In the genomic region with DNA sequence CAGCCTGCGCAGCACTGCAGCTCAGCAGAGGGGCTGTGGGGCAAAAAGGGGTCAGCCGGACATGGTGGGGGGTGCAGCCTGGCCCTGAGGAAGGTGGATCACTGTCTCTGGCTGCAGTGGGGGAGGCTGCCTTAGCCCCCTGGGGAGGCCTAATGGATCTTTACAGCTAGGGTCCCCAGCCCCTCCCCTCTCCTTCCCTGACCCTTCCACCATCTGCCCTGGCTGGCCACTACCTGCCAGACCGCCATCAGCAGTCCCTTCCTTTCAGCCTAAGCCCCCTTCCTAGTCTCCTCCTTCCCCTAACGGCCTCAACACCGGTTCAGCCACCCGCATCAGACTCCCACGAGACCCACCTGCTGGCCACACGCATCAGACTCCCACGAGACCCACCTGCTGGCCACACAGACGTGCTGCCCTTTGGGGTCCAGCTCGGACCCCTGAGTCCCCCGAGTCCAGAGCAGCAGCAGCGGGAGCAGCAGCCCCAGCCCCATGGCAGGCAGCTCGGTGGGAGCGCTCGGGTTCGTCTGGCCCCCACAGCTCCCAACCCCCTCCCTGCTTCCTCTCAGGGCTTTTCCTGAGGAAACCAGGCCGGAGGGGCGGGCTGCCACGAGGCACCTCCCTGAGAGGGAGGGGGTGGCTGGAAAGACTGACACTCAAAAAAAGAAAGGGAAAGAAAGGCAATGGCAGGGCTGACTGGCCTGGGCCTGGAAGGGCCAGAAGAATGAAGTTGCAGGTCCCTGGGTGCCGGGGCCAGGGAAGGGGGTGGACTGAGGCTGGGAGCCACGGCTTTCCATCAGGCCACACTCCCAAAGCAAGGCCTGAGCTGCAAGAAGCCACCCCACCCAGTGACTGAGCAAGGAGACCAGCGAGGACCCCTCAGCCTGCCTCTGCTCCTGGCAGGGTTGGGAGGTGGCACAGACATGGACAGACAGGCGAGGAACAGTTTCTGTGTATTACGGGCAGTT, we compare ENCODE assay signal across 8 cellular contexts. TPM values are rescaled to one million over a fixed set of nuclear protein-coding genes. Genes with fewer than 3 reads are reported as not detected.
DNase-seq lines count a peak whose midpoint lies in the region; ATAC-seq, FAIRE-seq and TF ChIP-seq lines count a peak whose summit lies in the region.

SCARF1 (minus strand) TSS at position 526 of the 965 bp plus-strand sequence; CDS start at position 491, 35 bp downstream.

- peak within 1 kb of the TSS; percentile 90; the same call in 1 of the 2 replicates for H2AK5ac ChIP-seq in H1 (ENCODE audit: low read depth, low read length)

- peak within 1 kb of the TSS; percentile 62 for H4K8ac ChIP-seq in H1 (ENCODE audit: extremely low read depth, insufficient read depth, low read length)

- H3K27me3 Mint-ChIP-seq in MCF 10A (ENCODE audit: insufficient read depth, unreplicated experiment): no peaks in the 10 kb centered on the region
- H3K27me3 Mint-ChIP-seq in naive B cell: no peaks in the 10 kb centered on the region

- peaks cover 6% of the 10 kb centered on the region for H3K36me3 Mint-ChIP-seq in MCF 10A (ENCODE audit: insufficient read depth, unreplicated experiment)
- no peaks in the 10 kb centered on the region for H3K36me3 Mint-ChIP-seq in naive B cell

- no peak within 1 kb of the TSS for H3K27ac Mint-ChIP-seq in MCF 10A (ENCODE audit: low read depth, unreplicated experiment)
- H3K27ac Mint-ChIP-seq in naive B cell: peak within 1 kb of the TSS; percentile 44 to 98 (median 94)

- H3K27ac ChIP-seq in breast epithelium (peak within 1 kb of the TSS in 1 of 2 donors; percentile 67), H1 (ENCODE audit: low read depth, low read length) (no peak within 1 kb of the TSS), MM.1S (ENCODE audit: low read length) (no peak within 1 kb of the TSS)

- TF ChIP-seq POLR2A in breast epithelium (IDR thresholded peaks at IDR 0.05) (no peak), H1 (IDR thresholded peaks at IDR 0.05; ENCODE audit: control extremely low read depth in 1 of 2, low read depth in 2 of 2, low read length in 2 of 2) (no peak)

- no peaks in the 10 kb centered on the region for H3K79me1 ChIP-seq in H1 (ENCODE audit: low read depth, low read length)

- ATAC-seq in naive B cell (ENCODE audit: low read depth in 2 of 2) (no peak), esophagus mucosa (no peak), HG02571 (IDR thresholded peaks at IDR 0.05; ENCODE audit: unreplicated experiment) (no peak), HG03039 (IDR thresholded peaks at IDR 0.05; ENCODE audit: unreplicated experiment) (no peak)

- H3K36me3 ChIP-seq in breast epithelium (no peaks in the 10 kb centered on the region), H1 (ENCODE audit: control insufficient read depth in 2 of 4, insufficient read depth in 4 of 4, low read length in 3 of 4) (peaks cover 0 to 2% (median 0%) of the 10 kb centered on the region in 4 experiments; a peak in 2 of 8 replicates), MM.1S (replicated peaks; ENCODE audit: insufficient read depth, low read length) (no peaks in the 10 kb centered on the region)

- no peak for DNase-seq in breast epithelium (ENCODE audit: low spot score in 2 of 2)
- no peak for DNase-seq in MCF 10A (ENCODE audit: unreplicated experiment)
- DNase-seq in H1 (ENCODE audit: low read depth in 1 of 2, low spot score in 2 of 2): no peak
- no peak for DNase-seq in naive B cell
- no peak for DNase-seq in MM.1S

- FAIRE-seq in H1 (lab: Jason Lieb, UNC): no peak

- H3K9me3 ChIP-seq in breast epithelium: no peaks in the 10 kb centered on the region
- H3K9me3 ChIP-seq in H1 (ENCODE audit: insufficient read depth in 2 of 2, low read depth in 1 of 2, low read length in 1 of 2): no peaks in the 10 kb centered on the region
- no peaks in the 10 kb centered on the region for H3K9me3 ChIP-seq in MM.1S (replicated peaks; ENCODE audit: insufficient read depth, low read length)

- H2AFZ ChIP-seq in H1 (ENCODE audit: low read length) (no peak within 1 kb of the TSS), MM.1S (ENCODE audit: low read length) (no peak within 1 kb of the TSS)

- peak within 1 kb of the TSS; percentile 60; the same call in 1 of the 2 replicates for H2BK5ac ChIP-seq in H1 (ENCODE audit: low read depth, low read length)

- H3K4ac ChIP-seq in H1 (replicated peaks; ENCODE audit: insufficient read length, low read depth, low read length): no peak within 1 kb of the TSS

- H2BK15ac ChIP-seq in H1 (ENCODE audit: low read length): peak within 1 kb of the TSS; percentile 81; the same call in 1 of the 2 replicates

- peak within 1 kb of the TSS; percentile 19 for H3K18ac ChIP-seq in H1 (ENCODE audit: extremely low read depth, low read length)

- intact Hi-C loops in breast epithelium (cut with DNase I; ENCODE audit: low total_unique reads): loop anchor here (10.0 kb wide), 1 partner anchor 381 kb away; no protein-coding TSS in a partner anchor
- intact Hi-C loops in MCF 10A (cut with micrococcal nuclease): no loop called here

- POLR2A ChIA-PET in MCF 10A (lab: Yijun Ruan, JAX) (interaction anchor here (0.6 to 1.0 kb wide), 2 partner anchors 16 to 71 kb away, joined by 3 to 4 read pairs; no protein-coding TSS in a partner anchor), H1 (lab: Charles Lee; ENCODE audit: partially characterized antibody) (interaction anchor here (0.7 to 1.9 kb wide), 7 partner anchors 9 to 78 kb away, joined by 3 to 8 read pairs (median 4); partner anchors contain the start of gene SLC43A2)

- 86% methylated on average over 17 of the region's 25 CpGs; no CpG with 5 or more reads in 1 of the 2 experiments for WGBS in H1 (ENCODE audit: extremely low coverage in 1 of 2, insufficient coverage in 1 of 2, insufficient read length in 1 of 2, insufficient replicate concordance in 2 of 2, low coverage in 1 of 2, low lambda C conversion rate in 2 of 2, missing lambda C conversion rate in 1 of 2), 2 experiments

- H3K14ac ChIP-seq in H1 (ENCODE audit: insufficient read length): no peak within 1 kb of the TSS

- H3K4me3 Mint-ChIP-seq in MCF 10A (ENCODE audit: unreplicated experiment) (no peak within 1 kb of the TSS), naive B cell (peak within 1 kb of the TSS; percentile 76 to 93 (median 88))

- H3K4me1 Mint-ChIP-seq in MCF 10A (ENCODE audit: insufficient read depth, unreplicated experiment) (peaks cover 8% of the 10 kb centered on the region), naive B cell (peaks cover 32 to 46% (median 33%) of the 10 kb centered on the region in 3 donors)

- TF ChIP-seq RAD21 in H1 (IDR thresholded peaks at IDR 0.05 in 1 of 2, conservative IDR thresholded peaks at IDR 0.05 in 1 of 2; ENCODE audit: low read depth in 2 of 2, low read length in 2 of 2): no peak

- H3K27me3 ChIP-seq in breast epithelium (no peaks in the 10 kb centered on the region), H1 (replicated peaks in 1 of 4; ENCODE audit: control insufficient read depth in 3 of 4, extremely low read depth in 1 of 4, insufficient read depth in 3 of 4, low read length in 3 of 4) (peaks cover 0 to 19% (median 8%) of the 10 kb centered on the region in 4 experiments; a peak in 5 of 7 replicates), MM.1S (replicated peaks; ENCODE audit: insufficient read depth, low read length) (no peaks in the 10 kb centered on the region)

- peak within 1 kb of the TSS; percentile 61; the same call in 1 of the 2 replicates for H2BK20ac ChIP-seq in H1 (ENCODE audit: low read length)

- no peaks in the 10 kb centered on the region for H3K79me2 ChIP-seq in H1 (ENCODE audit: control insufficient read depth in 1 of 2, insufficient read depth in 2 of 2, low read length in 2 of 2)
- H3K79me2 ChIP-seq in MM.1S (ENCODE audit: low read length): no peaks in the 10 kb centered on the region

- H2BK120ac ChIP-seq in H1 (replicated peaks; ENCODE audit: low read depth, low read length): no peak within 1 kb of the TSS

- H3K4me3 ChIP-seq in breast epithelium (peak within 1 kb of the TSS; percentile 34 to 73 (median 59)), H1 (ENCODE audit: extremely low read depth in 1 of 4, insufficient read depth in 2 of 4, low read depth in 3 of 4, low read length in 4 of 4) (no peak within 1 kb of the TSS), MM.1S (ENCODE audit: low read length) (no peak within 1 kb of the TSS)

- BruUV-seq in MCF 10A (replicated peaks; lab: Mats Ljungman, UMichigan): no TSS peak

- TF ChIP-seq EP300 in H1 (IDR thresholded peaks at IDR 0.05; ENCODE audit: borderline replicate concordance in 1 of 2, low read depth in 2 of 2, low read length in 2 of 2): no peak

- peaks cover 12% of the 10 kb centered on the region; the same call in 1 of the 2 replicates for H3K23me2 ChIP-seq in H1 (ENCODE audit: low read depth, low read length)

- H3K4me2 ChIP-seq in H1 (ENCODE audit: insufficient read depth in 1 of 2, low read depth in 2 of 2, low read length in 2 of 2) (no peak within 1 kb of the TSS), MM.1S (ENCODE audit: low read depth, low read length) (no peak within 1 kb of the TSS)

- CTCF ChIA-PET in MCF 10A (lab: Yijun Ruan, JAX): interaction anchor here (0.6 to 1.9 kb wide), 6 partner anchors 9 to 97 kb away, joined by 3 to 7 read pairs (median 3); no protein-coding TSS in a partner anchor
- CTCF ChIA-PET in H1 (lab: Charles Lee; ENCODE audit: partially characterized antibody): interaction anchor here (0.8 to 2.5 kb wide), 11 partner anchors 8 to 452 kb away, joined by 3 to 15 read pairs (median 4); no protein-coding TSS in a partner anchor

- H3K4me1 ChIP-seq in breast epithelium: peaks cover 0 to 9% of the 10 kb centered on the region in 2 donors
- H3K4me1 ChIP-seq in H1 (replicated peaks in 1 of 4; ENCODE audit: control insufficient read depth in 3 of 4, insufficient read depth in 4 of 4, low read length in 3 of 4): peaks cover 0 to 41% (median 28%) of the 10 kb centered on the region in 4 experiments; a peak in 6 of 7 replicates
- H3K4me1 ChIP-seq in MM.1S (ENCODE audit: low read length): peaks cover 19% of the 10 kb centered on the region

- H3K56ac ChIP-seq in H1 (replicated peaks; ENCODE audit: insufficient read length, low read depth, low read length): no peak within 1 kb of the TSS

- H2BK12ac ChIP-seq in H1 (ENCODE audit: low read depth, low read length): peak within 1 kb of the TSS; percentile 81; the same call in 1 of the 2 replicates

- H4K91ac ChIP-seq in H1 (replicated peaks; ENCODE audit: insufficient read length, low read length): peak within 1 kb of the TSS; percentile 49

- H3K23ac ChIP-seq in H1 (ENCODE audit: insufficient read length): no peak within 1 kb of the TSS

- no peak for TF ChIP-seq CTCF in breast epithelium (IDR thresholded peaks at IDR 0.05)
- no peak for TF ChIP-seq CTCF in MCF 10A (IDR thresholded peaks at IDR 0.05; ENCODE audit: unreplicated experiment)
- TF ChIP-seq CTCF in H1 (IDR thresholded peaks at IDR 0.05; ENCODE audit: control extremely low read depth in 1 of 3, insufficient read depth in 1 of 3, low read depth in 1 of 3, low read length in 3 of 3): no peak
- TF ChIP-seq CTCF in MM.1S (IDR thresholded peaks at IDR 0.05; ENCODE audit: low read length): no peak

- H4K5ac ChIP-seq in H1 (ENCODE audit: insufficient read length, low read depth, low read length): no peak within 1 kb of the TSS

- H3K9me2 ChIP-seq in MM.1S (replicated peaks; ENCODE audit: insufficient read depth, low read length): no peaks in the 10 kb centered on the region

- H4K20me1 ChIP-seq in H1 (replicated peaks in 1 of 2; ENCODE audit: control insufficient read depth in 1 of 2, insufficient read depth in 2 of 2, low read length in 2 of 2): peaks cover 0 to 6% of the 10 kb centered on the region in 2 experiments
- no peaks in the 10 kb centered on the region for H4K20me1 ChIP-seq in MM.1S (ENCODE audit: insufficient read depth, low read length)

- H3K9ac ChIP-seq in H1 (replicated peaks in 1 of 4; ENCODE audit: extremely low read depth in 1 of 4, low read depth in 3 of 4, low read length in 3 of 4) (no peak within 1 kb of the TSS; a peak in 1 of 7 replicates), MM.1S (ENCODE audit: low read length) (no peak within 1 kb of the TSS)

- H3K9me3 Mint-ChIP-seq in MCF 10A (ENCODE audit: unreplicated experiment): no peaks in the 10 kb centered on the region
- no peaks in the 10 kb centered on the region for H3K9me3 Mint-ChIP-seq in naive B cell

- peaks cover 18% of the 10 kb centered on the region for H3F3A ChIP-seq in MM.1S (ENCODE audit: insufficient read depth, low read length)

RNA-seq across cellular contexts. Expression of gene SCARF1, which starts in this region (rescaled TPM):
- 10 to 100 TPM in 1 of 3 donors, 1 to 10 TPM in 2; 4.2 to 11.5 (median 6.6) TPM for total RNA-seq in breast epithelium
- 0.40 and 0.47 TPM in 2 replicates for total RNA-seq in MCF 10A (2022)
- total RNA-seq in H1 (2021; fragmentation: NEBNext Ultra II Directional; extraction: Animal tissue kit (Norgen Biotek cat#: 25700)): 1.6 TPM in 2 replicates
- polyA plus RNA-seq in H1 (2011; rRNA removed): 1.1 and 1.5 TPM in 2 replicates
- polyA plus RNA-seq in H1 (2011; cell fraction: cytosol; rRNA removed): 0.98 TPM
- 3.0 TPM for polyA plus RNA-seq in H1 (2011; cell fraction: nucleus; rRNA removed)
- polyA plus RNA-seq in H1 (2012, experiment 1 of 2): 0.55 to 1.3 TPM (median 0.90 TPM) in 4 replicates
- 0.55 TPM for polyA plus RNA-seq in H1 (2012, experiment 2 of 2)
- polyA plus RNA-seq in H1 (2013, experiment 1 of 2): 3.5 TPM
- polyA plus RNA-seq in H1 (2013, experiment 2 of 2): 3.3 TPM
- polyA minus RNA-seq in H1 (2011; rRNA and poly(A)+ RNA removed): 0.49 and 0.50 TPM in 2 replicates
- not detected for polyA minus RNA-seq in H1 (2011; cell fraction: cytosol; rRNA and poly(A)+ RNA removed)
- 1.5 TPM for polyA minus RNA-seq in H1 (2011; cell fraction: nucleus; rRNA and poly(A)+ RNA removed)
- polyA plus RNA-seq in naive B cell (ENCODE audit: low read depth in 6 of 6): under 1 TPM in 2 of 6 donors, not detected in 4; 0.13 to 0.32 TPM
- 2.3 TPM for total RNA-seq in esophagus mucosa

Comparison
In these comparisons a context has a peak if more than half of its experiments do, and no peak if none do; other contexts are left out.
1. H3K4me3 ChIP-seq: peak in breast epithelium (3 of 3); none in H1 (0 of 4) and MM.1S (single experiment).